11 cellular contexts compared by ENCODE assay signal in genomic region chr11:69662021-69662698, GRCh38. TPM values are rescaled to one million over a fixed set of nuclear protein-coding genes. Genes with fewer than 3 reads are reported as not detected.
DNase-seq lines count a peak whose midpoint lies in the region; ATAC-seq and TF ChIP-seq lines count a peak whose summit lies in the region.
"Had no signal": no experiment of that assay in that cellular context is flagged by ENCODE, and none has a peak within 500 bp of the region (broad histone marks: within the 10 kb centered on the region; RNA-seq: fewer than 3 reads in every experiment).

No MANE protein-coding gene starts in this region.

- no peaks in the 10 kb centered on the region for H3K27me3 ChIP-seq in foreskin keratinocyte
- H3K27me3 ChIP-seq: suprapubic skin had no signal

- H3K4me3 ChIP-seq in SK-N-MC: no peak overlapping the region
- no peak overlapping the region for H3K4me3 ChIP-seq in retinal pigment epithelial cell (ENCODE audit: low read length)
- H3K4me3 ChIP-seq: suprapubic skin had no signal

- H3K27ac ChIP-seq in SK-N-MC (peak overlapping the region; percentile 52), foreskin keratinocyte (no peak overlapping the region)
- H3K27ac ChIP-seq: suprapubic skin had no signal

- in situ Hi-C loops in GM13977 (cut with MboI; ENCODE audit: low pct_unique_long_range_greater_than_20kb, low sequenced_read_pairs, unreplicated experiment): loop anchor here (25.0 kb wide), 1 partner anchor 750 kb away; the partner anchor contains the start of genes IGHMBP2 and MRPL21

- peak; percentile 21 for ATAC-seq in foreskin keratinocyte
- ATAC-seq in HG03565 (IDR thresholded peaks at IDR 0.05; ENCODE audit: unreplicated experiment): no peak
- ATAC-seq in GM21786 (IDR thresholded peaks at IDR 0.05; ENCODE audit: unreplicated experiment): no peak

- DNase-seq in GM13977 (ENCODE audit: low spot score) (no peak), SK-N-MC (ENCODE audit: low read depth, low spot score) (no peak), foreskin keratinocyte (no peak), retinal pigment epithelial cell (ENCODE audit: low read depth) (no peak), ecto neural progenitor cell (ENCODE audit: low spot score) (no peak)
- DNase-seq: activated CD4-positive, alpha-beta T cell treated with anti-CD3 and anti-CD28 coated beads for 48 hours; stimulated activated CD4-positive, alpha-beta T cell treated with anti-CD3 and anti-CD28 coated beads, Interleukin-1b, Interleukin-23, amount 100 ng/mL, for 48 hours had no signal

- H3K9me3 ChIP-seq in SK-N-MC (ENCODE audit: low read depth, low read length): no peaks in the 10 kb centered on the region
- H3K9me3 ChIP-seq: suprapubic skin had no signal

- no peaks in the 10 kb centered on the region for H3K4me1 ChIP-seq in foreskin keratinocyte
- H3K4me1 ChIP-seq: suprapubic skin had no signal

- peak; percentile 6 for TF ChIP-seq CTCF in GM13977 (IDR thresholded peaks at IDR 0.05; ENCODE audit: extremely low read depth, insufficient read depth, missing control alignments)
- peak; percentile 42 for TF ChIP-seq CTCF in foreskin keratinocyte (conservative IDR thresholded peaks at IDR 0.05)
- peak; percentile 65 for TF ChIP-seq CTCF in retinal pigment epithelial cell (conservative IDR thresholded peaks at IDR 0.05; ENCODE audit: low read depth, low read length)

- peaks cover 7% of the 10 kb centered on the region; the same call in 1 of the 2 replicates for H3K36me3 ChIP-seq in SK-N-MC (ENCODE audit: insufficient read depth, low read length)

- no peak overlapping the region for H3K9ac ChIP-seq in SK-N-MC (ENCODE audit: insufficient read length)

RNA-seq across cellular contexts. Expression of gene LTO1, which starts 13.0 kb away (rescaled TPM):
- 13.5 and 15.7 TPM in 2 replicates for total RNA-seq in foreskin keratinocyte
- polyA plus RNA-seq in foreskin keratinocyte: 14.9 and 15.0 TPM in 2 replicates

RNA-seq across cellular contexts. Expression of gene CCND1, which starts 21.2 kb away (rescaled TPM):
- 109 and 138 TPM in 2 replicates for total RNA-seq in foreskin keratinocyte
- 42.6 and 45.3 TPM in 2 replicates for polyA plus RNA-seq in foreskin keratinocyte

RNA-seq across cellular contexts. Expression of gene FGF19, which starts 41.7 kb away (rescaled TPM):
- 0.04 and 0.17 TPM in 2 replicates for total RNA-seq in foreskin keratinocyte
- 0.24 TPM in 1 of 2 replicates, not detected in the other for polyA plus RNA-seq in foreskin keratinocyte
- total RNA-seq: suprapubic skin had no signal
- polyA plus RNA-seq: adipose tissue had no signal

Comparison
In these comparisons a context has a peak if more than half of its experiments do, and no peak if none do; other contexts are left out.
1. CTCF ChIP-seq: peak in every context shown above with its lines; median percentile 65 in retinal pigment epithelial cell; 42 in foreskin keratinocyte; 6 in GM13977.